ENCODE assay signal across 8 cellular contexts in genomic region chr10:73253226-73253557, GRCh38. TPM values are rescaled to one million over a fixed set of nuclear protein-coding genes. Genes with fewer than 3 reads are reported as not detected.
DNase-seq lines count a peak whose midpoint lies in the region; FAIRE-seq and TF ChIP-seq lines count a peak whose summit lies in the region.

No MANE protein-coding gene starts in this region.

- TF ChIP-seq CTCF in C4-2B (conservative IDR thresholded peaks at IDR 0.05) (peak; percentile 9), VCaP (conservative IDR thresholded peaks at IDR 0.05) (no peak), right atrium auricular region (IDR thresholded peaks at IDR 0.05) (no peak)

- peak; percentile 11 for FAIRE-seq in H54 (lab: Jason Lieb, UNC)
- no peak for FAIRE-seq in small intestine (lab: Jason Lieb, UNC)

- H3K27ac ChIP-seq in C4-2B, result peak overlapping the region; percentile 95
- peak overlapping the region; percentile 95 for H3K27ac ChIP-seq in VCaP
- H3K27ac ChIP-seq in right atrium auricular region, result peak overlapping the region; percentile 91 to 96
- peak overlapping the region; percentile 75 to 95 for H3K27ac ChIP-seq in small intestine (ENCODE audit: low read depth in 1 of 2, low read length in 1 of 2)

- no peaks in the 10 kb centered on the region for H3K9me3 ChIP-seq in right atrium auricular region
- H3K9me3 ChIP-seq in small intestine (ENCODE audit: control insufficient read depth, low read depth), result no peaks in the 10 kb centered on the region

- H3K27me3 ChIP-seq in right atrium auricular region, result no peaks in the 10 kb centered on the region
- no peaks in the 10 kb centered on the region for H3K27me3 ChIP-seq in small intestine (ENCODE audit: control insufficient read depth in 2 of 2, insufficient read depth in 2 of 2, low read length in 2 of 2)

- H3K4me1 ChIP-seq in right atrium auricular region (peaks cover 0 to 21% of the 10 kb centered on the region in 2 donors), small intestine (ENCODE audit: control insufficient read depth in 2 of 2, insufficient read depth in 1 of 2, low read depth in 1 of 2, low read length in 1 of 2) (peaks cover 2% of the 10 kb centered on the region in 2 donors)

- H3K36me3 ChIP-seq in right atrium auricular region, result peaks cover 20% of the 10 kb centered on the region
- peaks cover 2% of the 10 kb centered on the region in 2 donors for H3K36me3 ChIP-seq in small intestine (ENCODE audit: control insufficient read depth in 2 of 2, insufficient read depth in 2 of 2, low read length in 2 of 2)

- peak overlapping the region; percentile 71 to 97 for H3K4me3 ChIP-seq in right atrium auricular region
- peak overlapping the region; percentile 67 to 80 for H3K4me3 ChIP-seq in small intestine (ENCODE audit: low read depth in 1 of 2, low read length in 2 of 2)

- no peak for TF ChIP-seq POLR2A in H54 (IDR thresholded peaks at IDR 0.05; ENCODE audit: low read depth, low read length)

- DNase-seq in H54 (ENCODE audit: insufficient read length, low spot score), result no peak
- DNase-seq in right atrium auricular region (ENCODE audit: low spot score), result no peak
- no peak for DNase-seq in small intestine
- no peak for DNase-seq in stimulated activated CD4-positive, alpha-beta T cell treated with anti-CD3 and anti-CD28 coated beads, Interleukin-4, amount 100 ng/mL, for 24 hours
- DNase-seq in T-helper 9 cell, result no peak
- no peak for DNase-seq in activated effector memory CD4-positive, alpha-beta T cell treated with anti-CD3 and anti-CD28 coated beads, Interleukin-2, amount 50 U/mL, for 16 hours

- 0% methylated on average over 4 of the region's 4 CpGs for WGBS in small intestine, 3 donors

RNA-seq across cellular contexts. Expression of gene MRPS16, which starts 0.7 kb away (rescaled TPM):
- 10 to 100 TPM; 39.8 to 62.6 TPM for total RNA-seq in right atrium auricular region
- polyA plus RNA-seq in small intestine, result 10 to 100 TPM; 57.0 to 85.6 (median 73.4) TPM

RNA-seq across cellular contexts. Expression of gene DNAJC9, which starts 6.1 kb away (rescaled TPM):
- total RNA-seq in right atrium auricular region, result 1 to 10 TPM; 6.8 to 6.9 TPM
- polyA plus RNA-seq in small intestine, result 10 to 100 TPM; 11.4 to 24.0 (median 12.2) TPM
